Comparison of ENCODE assay signal across 8 cellular contexts in the genomic region with DNA sequence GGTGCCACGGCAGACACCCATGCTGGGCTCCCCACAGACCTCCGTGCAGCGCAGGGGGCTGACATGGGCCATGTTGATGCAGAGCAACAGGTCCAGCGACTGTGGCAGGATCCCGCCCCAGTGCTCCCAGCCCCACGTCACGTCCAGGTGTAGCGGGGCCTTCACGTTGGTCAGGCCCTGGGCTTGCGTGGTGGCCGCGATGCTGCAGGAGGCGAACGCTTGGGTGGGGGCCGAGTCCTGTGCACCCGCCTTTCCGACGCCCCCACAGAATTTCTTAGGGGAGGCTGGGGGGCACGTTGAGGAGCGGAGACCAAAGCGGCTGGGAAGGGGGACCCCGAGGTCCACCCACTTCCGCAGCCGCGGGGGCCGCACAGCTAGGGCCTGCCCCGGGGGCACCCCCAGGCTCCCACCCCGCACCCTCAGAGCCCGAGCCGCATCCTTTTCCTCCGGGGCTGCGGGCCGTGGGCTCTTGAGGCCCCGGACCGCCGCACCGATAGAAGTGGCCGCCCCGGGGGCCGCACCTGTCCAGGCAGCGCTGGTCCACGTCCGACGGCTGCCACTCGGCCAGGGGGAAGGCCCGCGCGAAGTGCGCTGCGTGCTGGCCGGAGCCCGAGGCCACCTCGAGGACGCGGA. TPM values are rescaled to one million over a fixed set of nuclear protein-coding genes. Genes with fewer than 3 reads are reported as not detected.
DNase-seq lines count a peak whose midpoint lies in the region; ATAC-seq and TF ChIP-seq lines count a peak whose summit lies in the region.

No MANE protein-coding gene starts in this region.

- H3K27me3 ChIP-seq in naive thymus-derived CD4-positive, alpha-beta T cell (ENCODE audit: control insufficient read depth in 2 of 2, insufficient read depth in 2 of 2, low read length in 2 of 2), result no peaks in the 10 kb centered on the region

- H3K9me3 Mint-ChIP-seq in naive thymus-derived CD4-positive, alpha-beta T cell, result peaks cover 0 to 7% (median 0%) of the 10 kb centered on the region in 11 donors

- intact Hi-C loops in naive thymus-derived CD4-positive, alpha-beta T cell (cut with micrococcal nuclease), result loop anchor here (1.0 to 5.0 kb wide), 16 partner anchors 14 to 674 kb away; partner anchors contain the start of genes CAPN15 (in 2 of the 2), DECR2 (in 2 of the 2), JMJD8 (in 2 of the 2) and RHOT2 (in 2 of the 2)

- no peak for ATAC-seq in naive thymus-derived CD4-positive, alpha-beta T cell

- CTCF ChIA-PET in naive thymus-derived CD4-positive, alpha-beta T cell (lab: Charles Lee), result interaction anchor here (0.7 kb wide), 1 partner anchor 19 kb away, joined by 3 read pairs; no protein-coding TSS in a partner anchor

- H3K36me3 ChIP-seq in naive thymus-derived CD4-positive, alpha-beta T cell (ENCODE audit: control insufficient read depth in 2 of 3, insufficient read depth in 3 of 3, low read length in 3 of 3), result peaks cover 0 to 16% (median 0%) of the 10 kb centered on the region in 3 experiments

- DNase-seq in NCI-H146 (lab: John Stamatoyannopoulos, UW) (peak; percentile 46), NCI-H146 treated with DMSO at 0.1 percent for 48 hours (lab: John Stamatoyannopoulos, UW; ENCODE audit: unreplicated experiment) (no peak), LNCaP clone FGC (ENCODE audit: low read depth) (no peak), choroid plexus epithelial cell (ENCODE audit: low read depth) (no peak), SW480 (ENCODE audit: low spot score) (no peak), CD1c-positive myeloid dendritic cell (ENCODE audit: extremely low spot score) (no peak), NCI-H446 treated with DMSO at 0.1 percent for 48 hours (lab: John Stamatoyannopoulos, UW) (no peak)
- DNase-seq in naive thymus-derived CD4-positive, alpha-beta T cell, result no peak

- no peak for TF ChIP-seq CTCF in LNCaP clone FGC (IDR thresholded peaks at IDR 0.05; ENCODE audit: control insufficient read depth, extremely low read depth, insufficient read depth)
- TF ChIP-seq CTCF in choroid plexus epithelial cell (conservative IDR thresholded peaks at IDR 0.05; ENCODE audit: low read depth, low read length), result no peak

- peaks cover 0 to 6% (median 0%) of the 10 kb centered on the region in 5 donors for H3K27me3 Mint-ChIP-seq in naive thymus-derived CD4-positive, alpha-beta T cell

- no peaks in the 10 kb centered on the region for H3K9me3 ChIP-seq in naive thymus-derived CD4-positive, alpha-beta T cell (ENCODE audit: control insufficient read depth in 2 of 3, low read length in 3 of 3)

- H3K4me1 Mint-ChIP-seq in naive thymus-derived CD4-positive, alpha-beta T cell, result peaks cover 0 to 11% (median 10%) of the 10 kb centered on the region in 7 donors

- POLR2A ChIA-PET in naive thymus-derived CD4-positive, alpha-beta T cell (lab: Charles Lee), result interaction anchor here (0.6 to 4.5 kb wide), 14 partner anchors 13 to 1147 kb away, joined by 3 to 30 read pairs (median 5); partner anchors contain the start of genes CAPN15, NHLRC4, NUBP2 and PIGQ

- H3K27ac ChIP-seq in naive thymus-derived CD4-positive, alpha-beta T cell (ENCODE audit: low read depth, low read length), result peak overlapping the region; percentile 70

- H3K4me1 ChIP-seq in naive thymus-derived CD4-positive, alpha-beta T cell (ENCODE audit: control insufficient read depth in 2 of 2, insufficient read depth in 2 of 2, low read length in 2 of 2), result peaks cover 5 to 14% of the 10 kb centered on the region in 2 donors

- H3K36me3 Mint-ChIP-seq in naive thymus-derived CD4-positive, alpha-beta T cell, result no peaks in the 10 kb centered on the region

- H3K4me3 ChIP-seq in LNCaP clone FGC (ENCODE audit: low read depth, low read length), result peak overlapping the region; percentile 87
- peak overlapping the region; percentile 87 for H3K4me3 ChIP-seq in choroid plexus epithelial cell (ENCODE audit: low read depth, low read length)
- H3K4me3 ChIP-seq in naive thymus-derived CD4-positive, alpha-beta T cell (ENCODE audit: low read length), result peak overlapping the region; percentile 99

- peak overlapping the region in 6 of 9 donors; percentile 29 to 99 (median 98) for H3K27ac Mint-ChIP-seq in naive thymus-derived CD4-positive, alpha-beta T cell

- peak overlapping the region; percentile 21 to 99 (median 96) for H3K4me3 Mint-ChIP-seq in naive thymus-derived CD4-positive, alpha-beta T cell

RNA-seq across cellular contexts. Expression of gene METTL26, which starts 0.4 kb away (rescaled TPM):
- 10 to 100 TPM; 41.7 to 97.5 (median 64.0) TPM for total RNA-seq in naive thymus-derived CD4-positive, alpha-beta T cell
- polyA plus RNA-seq in naive thymus-derived CD4-positive, alpha-beta T cell, result 10 to 100 TPM; 95.8 to 96.9 TPM

RNA-seq across cellular contexts. Expression of gene WFIKKN1, which starts 4.9 kb away (rescaled TPM):
- total RNA-seq in naive thymus-derived CD4-positive, alpha-beta T cell, result under 1 TPM; 0.34 to 0.81 (median 0.56) TPM
- not detected for polyA plus RNA-seq in naive thymus-derived CD4-positive, alpha-beta T cell

RNA-seq across cellular contexts. Expression of gene MCRIP2, which starts 5.9 kb away (rescaled TPM):
- 10 to 100 TPM; 21.4 to 33.6 (median 28.8) TPM for total RNA-seq in naive thymus-derived CD4-positive, alpha-beta T cell
- polyA plus RNA-seq in naive thymus-derived CD4-positive, alpha-beta T cell, result 10 to 100 TPM; 26.8 to 35.8 TPM

RNA-seq across cellular contexts. Expression of gene WDR90, which starts 13.5 kb away (rescaled TPM):
- 10 to 100 TPM; 11.7 to 70.6 (median 13.9) TPM for total RNA-seq in naive thymus-derived CD4-positive, alpha-beta T cell
- polyA plus RNA-seq in naive thymus-derived CD4-positive, alpha-beta T cell, result under 1 TPM; 0.56 to 0.63 TPM

RNA-seq across cellular contexts. Expression of gene RHOT2, which starts 32.2 kb away (rescaled TPM):
- 100 to 1,000 TPM; 145 to 232 (median 186) TPM for total RNA-seq in naive thymus-derived CD4-positive, alpha-beta T cell
- 10 to 100 TPM; 32.7 to 56.7 TPM for polyA plus RNA-seq in naive thymus-derived CD4-positive, alpha-beta T cell
